Comparison of ENCODE assay signal across 1 cellular context in the genomic region with DNA sequence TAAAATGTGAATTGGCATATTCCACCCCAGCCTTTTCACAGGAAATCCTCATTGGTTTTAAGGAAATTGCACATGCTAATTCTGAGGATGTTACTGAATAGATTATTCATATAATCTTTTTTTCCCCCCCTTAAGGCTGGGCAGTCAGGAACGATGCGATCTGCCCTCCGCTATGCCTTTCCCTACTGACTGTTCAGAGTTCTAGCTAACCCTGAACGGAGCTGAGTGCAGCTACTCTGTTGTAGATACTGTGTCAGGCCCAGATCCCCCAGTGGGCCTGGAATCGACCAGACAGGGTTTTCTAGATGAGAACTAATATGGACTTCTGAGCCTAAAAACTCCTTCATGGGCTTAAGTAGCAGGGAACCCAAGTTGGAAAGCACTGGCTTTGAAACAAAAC.
TF ChIP-seq lines count a peak whose summit lies in the region.

No MANE protein-coding gene starts in this region.

TF ChIP-seq in WTC11, 78 proteins besides CTCF, POLR2A, EP300 and RAD21 (continued from another document):
- TF ChIP-seq, protein P1, sequence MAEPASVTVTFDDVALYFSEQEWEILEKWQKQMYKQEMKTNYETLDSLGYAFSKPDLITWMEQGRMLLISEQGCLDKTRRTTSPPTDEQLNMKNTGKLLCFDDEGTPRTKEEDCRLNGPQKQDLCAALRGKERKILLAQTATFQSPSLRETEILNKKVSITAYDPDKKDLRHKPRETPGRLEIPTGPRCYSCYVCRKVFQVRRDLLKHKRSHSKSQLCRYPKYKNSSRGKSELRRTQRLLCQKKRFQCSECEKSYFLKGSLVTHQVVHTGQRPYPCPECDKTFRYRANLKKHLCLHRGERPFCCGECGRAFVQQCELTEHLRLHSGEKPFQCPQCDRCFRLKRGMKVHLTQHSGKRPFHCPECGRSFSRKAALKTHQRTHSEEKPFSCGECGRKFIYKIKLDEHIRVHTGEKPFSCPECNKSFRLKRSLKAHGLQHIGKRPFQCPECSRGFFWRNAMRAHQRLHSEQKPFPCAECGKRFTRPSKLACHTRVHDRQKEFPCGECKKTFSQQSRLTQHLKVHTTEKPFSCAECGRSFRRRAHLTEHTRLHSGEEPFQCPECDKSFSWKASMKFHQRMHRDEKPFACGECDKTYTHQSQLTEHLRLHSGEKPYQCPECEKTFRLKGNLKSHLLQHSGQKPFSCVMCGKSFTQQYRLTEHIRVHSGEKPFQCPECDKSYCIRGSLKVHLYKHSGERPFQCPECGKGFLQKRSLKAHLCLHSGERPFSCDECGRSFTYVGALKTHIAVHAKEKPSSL (CRISPR knock-in tag; conservative IDR thresholded peaks at IDR 0.05) = no peak
- TF ChIP-seq, protein P2, sequence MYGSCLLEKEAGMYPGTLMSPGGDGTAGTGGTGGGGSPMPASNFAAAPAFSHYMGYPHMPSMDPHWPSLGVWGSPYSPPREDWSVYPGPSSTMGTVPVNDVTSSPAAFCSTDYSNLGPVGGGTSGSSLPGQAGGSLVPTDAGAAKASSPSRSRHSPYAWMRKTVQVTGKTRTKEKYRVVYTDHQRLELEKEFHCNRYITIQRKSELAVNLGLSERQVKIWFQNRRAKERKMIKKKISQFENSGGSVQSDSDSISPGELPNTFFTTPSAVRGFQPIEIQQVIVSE (CRISPR knock-in tag; IDR thresholded peaks at IDR 0.05; ENCODE audit: borderline replicate concordance) = no peak
- TF ChIP-seq GRHL2 (CRISPR knock-in tag; IDR thresholded peaks at IDR 0.05; ENCODE audit: insufficient replicate concordance, severe bottlenecking) (no peak), NR2C2 (CRISPR knock-in tag; IDR thresholded peaks at IDR 0.05) (no peak), FOXJ3 (CRISPR knock-in tag; IDR thresholded peaks at IDR 0.05; ENCODE audit: borderline replicate concordance) (no peak), TP53 (CRISPR knock-in tag; IDR thresholded peaks at IDR 0.05) (no peak), EMX1 (CRISPR knock-in tag; IDR thresholded peaks at IDR 0.05) (no peak), FOXP1 (CRISPR knock-in tag; IDR thresholded peaks at IDR 0.05; ENCODE audit: borderline replicate concordance) (no peak), HMGA2 (CRISPR knock-in tag; IDR thresholded peaks at IDR 0.05) (no peak)
- TF ChIP-seq, protein P3, sequence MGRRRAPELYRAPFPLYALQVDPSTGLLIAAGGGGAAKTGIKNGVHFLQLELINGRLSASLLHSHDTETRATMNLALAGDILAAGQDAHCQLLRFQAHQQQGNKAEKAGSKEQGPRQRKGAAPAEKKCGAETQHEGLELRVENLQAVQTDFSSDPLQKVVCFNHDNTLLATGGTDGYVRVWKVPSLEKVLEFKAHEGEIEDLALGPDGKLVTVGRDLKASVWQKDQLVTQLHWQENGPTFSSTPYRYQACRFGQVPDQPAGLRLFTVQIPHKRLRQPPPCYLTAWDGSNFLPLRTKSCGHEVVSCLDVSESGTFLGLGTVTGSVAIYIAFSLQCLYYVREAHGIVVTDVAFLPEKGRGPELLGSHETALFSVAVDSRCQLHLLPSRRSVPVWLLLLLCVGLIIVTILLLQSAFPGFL (CRISPR knock-in tag; IDR thresholded peaks at IDR 0.05; ENCODE audit: borderline replicate concordance) = no peak
- TF ChIP-seq, protein P4, sequence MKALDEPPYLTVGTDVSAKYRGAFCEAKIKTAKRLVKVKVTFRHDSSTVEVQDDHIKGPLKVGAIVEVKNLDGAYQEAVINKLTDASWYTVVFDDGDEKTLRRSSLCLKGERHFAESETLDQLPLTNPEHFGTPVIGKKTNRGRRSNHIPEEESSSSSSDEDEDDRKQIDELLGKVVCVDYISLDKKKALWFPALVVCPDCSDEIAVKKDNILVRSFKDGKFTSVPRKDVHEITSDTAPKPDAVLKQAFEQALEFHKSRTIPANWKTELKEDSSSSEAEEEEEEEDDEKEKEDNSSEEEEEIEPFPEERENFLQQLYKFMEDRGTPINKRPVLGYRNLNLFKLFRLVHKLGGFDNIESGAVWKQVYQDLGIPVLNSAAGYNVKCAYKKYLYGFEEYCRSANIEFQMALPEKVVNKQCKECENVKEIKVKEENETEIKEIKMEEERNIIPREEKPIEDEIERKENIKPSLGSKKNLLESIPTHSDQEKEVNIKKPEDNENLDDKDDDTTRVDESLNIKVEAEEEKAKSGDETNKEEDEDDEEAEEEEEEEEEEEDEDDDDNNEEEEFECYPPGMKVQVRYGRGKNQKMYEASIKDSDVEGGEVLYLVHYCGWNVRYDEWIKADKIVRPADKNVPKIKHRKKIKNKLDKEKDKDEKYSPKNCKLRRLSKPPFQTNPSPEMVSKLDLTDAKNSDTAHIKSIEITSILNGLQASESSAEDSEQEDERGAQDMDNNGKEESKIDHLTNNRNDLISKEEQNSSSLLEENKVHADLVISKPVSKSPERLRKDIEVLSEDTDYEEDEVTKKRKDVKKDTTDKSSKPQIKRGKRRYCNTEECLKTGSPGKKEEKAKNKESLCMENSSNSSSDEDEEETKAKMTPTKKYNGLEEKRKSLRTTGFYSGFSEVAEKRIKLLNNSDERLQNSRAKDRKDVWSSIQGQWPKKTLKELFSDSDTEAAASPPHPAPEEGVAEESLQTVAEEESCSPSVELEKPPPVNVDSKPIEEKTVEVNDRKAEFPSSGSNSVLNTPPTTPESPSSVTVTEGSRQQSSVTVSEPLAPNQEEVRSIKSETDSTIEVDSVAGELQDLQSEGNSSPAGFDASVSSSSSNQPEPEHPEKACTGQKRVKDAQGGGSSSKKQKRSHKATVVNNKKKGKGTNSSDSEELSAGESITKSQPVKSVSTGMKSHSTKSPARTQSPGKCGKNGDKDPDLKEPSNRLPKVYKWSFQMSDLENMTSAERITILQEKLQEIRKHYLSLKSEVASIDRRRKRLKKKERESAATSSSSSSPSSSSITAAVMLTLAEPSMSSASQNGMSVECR (CRISPR knock-in tag; IDR thresholded peaks at IDR 0.05; ENCODE audit: borderline replicate concordance) = no peak
- TF ChIP-seq, protein P5, sequence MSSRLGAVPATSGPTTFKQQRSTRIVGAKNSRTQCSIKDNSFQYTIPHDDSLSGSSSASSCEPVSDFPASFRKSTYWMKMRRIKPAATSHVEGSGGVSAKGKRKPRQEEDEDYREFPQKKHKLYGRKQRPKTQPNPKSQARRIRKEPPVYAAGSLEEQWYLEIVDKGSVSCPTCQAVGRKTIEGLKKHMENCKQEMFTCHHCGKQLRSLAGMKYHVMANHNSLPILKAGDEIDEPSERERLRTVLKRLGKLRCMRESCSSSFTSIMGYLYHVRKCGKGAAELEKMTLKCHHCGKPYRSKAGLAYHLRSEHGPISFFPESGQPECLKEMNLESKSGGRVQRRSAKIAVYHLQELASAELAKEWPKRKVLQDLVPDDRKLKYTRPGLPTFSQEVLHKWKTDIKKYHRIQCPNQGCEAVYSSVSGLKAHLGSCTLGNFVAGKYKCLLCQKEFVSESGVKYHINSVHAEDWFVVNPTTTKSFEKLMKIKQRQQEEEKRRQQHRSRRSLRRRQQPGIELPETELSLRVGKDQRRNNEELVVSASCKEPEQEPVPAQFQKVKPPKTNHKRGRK (CRISPR knock-in tag; IDR thresholded peaks at IDR 0.05; ENCODE audit: borderline replicate concordance) = no peak
- TF ChIP-seq, protein P6, sequence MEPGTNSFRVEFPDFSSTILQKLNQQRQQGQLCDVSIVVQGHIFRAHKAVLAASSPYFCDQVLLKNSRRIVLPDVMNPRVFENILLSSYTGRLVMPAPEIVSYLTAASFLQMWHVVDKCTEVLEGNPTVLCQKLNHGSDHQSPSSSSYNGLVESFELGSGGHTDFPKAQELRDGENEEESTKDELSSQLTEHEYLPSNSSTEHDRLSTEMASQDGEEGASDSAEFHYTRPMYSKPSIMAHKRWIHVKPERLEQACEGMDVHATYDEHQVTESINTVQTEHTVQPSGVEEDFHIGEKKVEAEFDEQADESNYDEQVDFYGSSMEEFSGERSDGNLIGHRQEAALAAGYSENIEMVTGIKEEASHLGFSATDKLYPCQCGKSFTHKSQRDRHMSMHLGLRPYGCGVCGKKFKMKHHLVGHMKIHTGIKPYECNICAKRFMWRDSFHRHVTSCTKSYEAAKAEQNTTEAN (CRISPR knock-in tag; IDR thresholded peaks at IDR 0.05) = no peak
